16 cellular contexts compared by ENCODE assay signal in the genomic region with DNA sequence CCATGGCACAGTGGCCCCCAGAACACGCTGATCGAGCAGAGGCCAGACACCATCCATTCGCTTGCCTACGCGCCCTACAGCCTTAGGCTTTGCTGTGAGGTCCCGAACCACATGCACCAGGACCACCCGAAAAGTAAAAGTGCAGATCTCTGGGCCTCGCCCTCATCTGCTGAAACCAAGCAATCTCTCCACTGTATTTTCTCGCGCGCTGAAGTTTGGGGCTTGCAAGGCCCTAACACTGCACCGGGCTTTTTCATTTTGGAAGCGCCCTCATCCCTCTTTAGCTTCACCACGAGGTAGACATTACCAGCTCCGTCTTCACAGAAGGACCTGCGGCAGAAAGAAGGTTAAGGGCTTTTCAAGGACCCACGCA. TPM values are rescaled to one million over a fixed set of nuclear protein-coding genes. Genes with fewer than 3 reads are reported as not detected.
DNase-seq lines count a peak whose midpoint lies in the region; ATAC-seq, FAIRE-seq and TF ChIP-seq lines count a peak whose summit lies in the region.
"Had no signal": no experiment of that assay in that cellular context is flagged by ENCODE, and none has a peak within 500 bp of the region (broad histone marks: within the 10 kb centered on the region; RNA-seq: fewer than 3 reads in every experiment).

No MANE protein-coding gene starts in this region.

- peaks cover 9% of the 10 kb centered on the region for H3K9me3 ChIP-seq in osteoblast (ENCODE audit: low read depth, low read length)
- H3K9me3 ChIP-seq in Caco-2, result no peaks in the 10 kb centered on the region
- H3K9me3 ChIP-seq: colonic mucosa, prostate gland had no signal

- TF ChIP-seq CTCF in glutamatergic neuron (IDR thresholded peaks at IDR 0.05; ENCODE audit: partially characterized antibody, unreplicated experiment) (no peak), osteoblast (IDR thresholded peaks at IDR 0.05; ENCODE audit: extremely low read depth, low read depth, low read length) (no peak), Caco-2 (IDR thresholded peaks at IDR 0.05; ENCODE audit: insufficient read depth in 1 of 2, low read depth in 1 of 2, low read length in 1 of 2, severe bottlenecking in 1 of 2, unreplicated experiment in 1 of 2) (no peak)

- H3K4me1 Mint-ChIP-seq in glutamatergic neuron (ENCODE audit: low read depth, unreplicated experiment) (no peaks in the 10 kb centered on the region), Caco-2 (ENCODE audit: low read depth, unreplicated experiment) (no peaks in the 10 kb centered on the region)

- no peak overlapping the region for H3K27ac ChIP-seq in osteoblast (ENCODE audit: low read depth, low read length)
- H3K27ac ChIP-seq: colonic mucosa, foreskin keratinocyte, prostate gland, tibial artery had no signal

- BruUV-seq in Caco-2 (replicated peaks; lab: Mats Ljungman, UMichigan), result no TSS peak

- H4K20me1 ChIP-seq in osteoblast (ENCODE audit: insufficient read depth, low read length), result no peaks in the 10 kb centered on the region

- POLR2A ChIA-PET in Caco-2 (lab: Charles Lee), result no interaction called here

- no peak for FAIRE-seq in GM12891 (lab: Jason Lieb, UNC)
- FAIRE-seq: endothelial cell of umbilical vein had no signal

- H3K27ac Mint-ChIP-seq in glutamatergic neuron (ENCODE audit: unreplicated experiment) (no peak overlapping the region), Caco-2 (ENCODE audit: unreplicated experiment) (no peak overlapping the region)

- peaks cover 6% of the 10 kb centered on the region for H3K9me3 Mint-ChIP-seq in glutamatergic neuron (ENCODE audit: unreplicated experiment)
- no peaks in the 10 kb centered on the region for H3K9me3 Mint-ChIP-seq in Caco-2 (ENCODE audit: unreplicated experiment)

- no peak for ATAC-seq in HG03196 (IDR thresholded peaks at IDR 0.05; ENCODE audit: unreplicated experiment)

- H3K27me3 ChIP-seq in osteoblast (ENCODE audit: insufficient read depth, low read length), result peaks cover 32% of the 10 kb centered on the region
- no peaks in the 10 kb centered on the region for H3K27me3 ChIP-seq in Caco-2 (replicated peaks; ENCODE audit: control insufficient read depth, insufficient read depth, low read length)

- H3K4me1 ChIP-seq in osteoblast (ENCODE audit: insufficient read depth, low read length) (no peaks in the 10 kb centered on the region), Caco-2 (no peaks in the 10 kb centered on the region)
- H3K4me1 ChIP-seq: colonic mucosa, foreskin keratinocyte, prostate gland had no signal

- peaks cover 40% of the 10 kb centered on the region for H3K27me3 Mint-ChIP-seq in glutamatergic neuron (ENCODE audit: unreplicated experiment)
- no peaks in the 10 kb centered on the region for H3K27me3 Mint-ChIP-seq in Caco-2 (ENCODE audit: insufficient read depth, unreplicated experiment)

- no peak overlapping the region for H2AFZ ChIP-seq in osteoblast (ENCODE audit: low read length)

- TF ChIP-seq POLR2A in GM12891 (IDR thresholded peaks at IDR 0.05; ENCODE audit: low read depth, low read length), result no peak

- peak; percentile 3 for DNase-seq in GM12891 (ENCODE audit: insufficient read length, low spot score)
- peak; percentile 12 for DNase-seq in HuH-7.5 (ENCODE audit: low spot score)
- no peak for DNase-seq in glutamatergic neuron
- peak; percentile 42 for DNase-seq in osteoblast (ENCODE audit: insufficient read length, low spot score, missing footprints)
- DNase-seq in Caco-2, result no peak
- no peak for DNase-seq in DMS 273 (lab: John Stamatoyannopoulos, UW; ENCODE audit: unreplicated experiment)
- DNase-seq: activated effector memory CD4-positive, alpha-beta T cell treated with Interleukin-2 at 50 U/mL for 16 hours; colonic mucosa; foreskin keratinocyte; NCI-H1436; SW 1271; tibial artery had no signal

- H3K4me2 ChIP-seq in osteoblast (ENCODE audit: insufficient read depth, low read length), result no peak overlapping the region

- H3K4me3 Mint-ChIP-seq in glutamatergic neuron (ENCODE audit: unreplicated experiment), result peak overlapping the region; percentile 10
- H3K4me3 Mint-ChIP-seq in Caco-2 (ENCODE audit: unreplicated experiment), result no peak overlapping the region

- H3K36me3 ChIP-seq in osteoblast (ENCODE audit: insufficient read depth, low read length) (no peaks in the 10 kb centered on the region), Caco-2 (ENCODE audit: control insufficient read depth, insufficient read depth, low read length) (no peaks in the 10 kb centered on the region)
- H3K36me3 ChIP-seq: colonic mucosa, prostate gland had no signal

- H3K4me3 ChIP-seq in osteoblast (ENCODE audit: insufficient read depth, low read length) (no peak overlapping the region), Caco-2 (ENCODE audit: low read depth, low read length) (no peak overlapping the region)
- H3K4me3 ChIP-seq: colonic mucosa, prostate gland, tibial artery had no signal

- peaks cover 8% of the 10 kb centered on the region for H3K36me3 Mint-ChIP-seq in glutamatergic neuron (ENCODE audit: unreplicated experiment)
- H3K36me3 Mint-ChIP-seq in Caco-2 (ENCODE audit: insufficient read depth, unreplicated experiment), result no peaks in the 10 kb centered on the region

- intact Hi-C loops in Caco-2 (cut with micrococcal nuclease; ENCODE audit: unreplicated experiment), result no loop called here

- CTCF ChIA-PET in Caco-2 (lab: Charles Lee), result no interaction called here

- no peaks in the 10 kb centered on the region for H3K79me2 ChIP-seq in osteoblast (ENCODE audit: insufficient read depth, low read length)

TF ChIP-seq in GM12891, 5 proteins besides CTCF, POLR2A, EP300 and RAD21:
- TF ChIP-seq PAX5 (IDR thresholded peaks at IDR 0.05; ENCODE audit: insufficient read depth, low read length, severe bottlenecking) (no peak), POU2F2 (IDR thresholded peaks at IDR 0.05; ENCODE audit: low read depth, low read length) (no peak), POLR2AphosphoS5 (IDR thresholded peaks at IDR 0.05; ENCODE audit: low read depth, low read length) (no peak), SPI1 (IDR thresholded peaks at IDR 0.05; ENCODE audit: low read depth, low read length) (no peak), TAF1 (IDR thresholded peaks at IDR 0.05; ENCODE audit: low read depth, low read length) (no peak)
TF ChIP-seq in GM12891: peak in this region for 0.

RNA-seq across cellular contexts. Expression of a gene that starts 21.2 kb away (rescaled TPM):
- polyA plus RNA-seq in GM12891 (2012; ENCODE audit: low read depth, missing spikeins), result not detected
- total RNA-seq in glutamatergic neuron (ENCODE audit: unreplicated experiment) (0.25 TPM), osteoblast (0.72 and 1.2 TPM in 2 replicates), Caco-2 (2022) (1.7 and 2.4 TPM in 2 replicates)
- total RNA-seq: endothelial cell of umbilical vein, liver had no signal
- polyA plus RNA-seq: endothelial cell of umbilical vein, liver had no signal

RNA-seq across cellular contexts. Expression of a gene that starts 39.0 kb away (rescaled TPM):
- polyA plus RNA-seq in GM12891 (2012; ENCODE audit: low read depth, missing spikeins), result 10.3 TPM
- total RNA-seq in glutamatergic neuron (ENCODE audit: unreplicated experiment), result 12.7 TPM
- 12.3 and 13.3 TPM in 2 replicates for total RNA-seq in osteoblast
- 12.7 and 14.5 TPM in 2 replicates for total RNA-seq in Caco-2 (2022)

Comparison
In these comparisons a context has a peak if more than half of its experiments do, and no peak if none do; other contexts are left out.
1. DNase-seq: peak in GM12891 (single experiment), HuH-7.5 (single experiment) and osteoblast (single experiment); none in glutamatergic neuron (single experiment), Caco-2 (0 of 2) and DMS 273 (single experiment).